19 cellular contexts compared by ENCODE assay signal in genomic region chr14:31939934-31940333, GRCh38.
"Had no signal": no experiment of that assay in that cellular context is flagged by ENCODE, and none has a peak within 500 bp of the region (broad histone marks: within the 10 kb centered on the region; RNA-seq: fewer than 3 reads in every experiment).

No MANE protein-coding gene starts in this region.

- DNase-seq: activated CD4-positive, alpha-beta memory T cell treated with anti-CD3 and anti-CD28 coated beads for 36 hours; activated CD8-positive, alpha-beta memory T cell treated with anti-CD3 and anti-CD28 coated beads, Interleukin-2, amount 10 ng/mL, durations not matched to agents 7 days and 5 days; activated naive CD4-positive, alpha-beta T cell treated with anti-CD3 and anti-CD28 coated beads, Interleukin-2, amount 10 ng/mL, durations not matched to agents 7 days and 5 days; activated T-cell treated with anti-CD3 and anti-CD28 coated beads, Interleukin-2, amount 50 U/mL, for 1 hour; dermis blood vessel endothelial cell; effector memory CD8-positive, alpha-beta T cell; heart left ventricle; immature natural killer cell; mesendoderm; natural killer cell; retina; stimulated activated CD4-positive, alpha-beta T cell treated with anti-CD3 and anti-CD28 coated beads, Interleukin-2, amount 100 ng/mL, for 48 hours; tibial artery; uterus had no signal

- H3K27ac Mint-ChIP-seq: activated CD4-positive, alpha-beta memory T cell treated with anti-CD3 and anti-CD28 coated beads for 36 hours; activated CD8-positive, alpha-beta memory T cell treated with anti-CD3 and anti-CD28 coated beads, Interleukin-2, amount 10 ng/mL, durations not matched to agents 7 days and 5 days; activated naive CD4-positive, alpha-beta T cell treated with anti-CD3 and anti-CD28 coated beads, Interleukin-2, amount 10 ng/mL, durations not matched to agents 7 days and 5 days; activated T-helper 2 cell treated with anti-CD3 and anti-CD28 coated beads, Interferon-gamma antibody, Interleukin-2, Interleukin-4, amounts not matched to agents 10 μg/mL and 5 μg/mL and 100 μg/mL, durations not matched to agents 14 hours and 24 hours and 36 hours; effector memory CD8-positive, alpha-beta T cell; immature natural killer cell; natural killer cell; stimulated activated memory B cell treated with anti-CD40 and anti-IgM and Interleukin-4, amounts not matched to agents 10 μg/mL and 1 μg/mL and 100 μg/mL, for 72 hours had no signal

- H3K27ac ChIP-seq: ascending aorta, breast epithelium, epithelial cell of prostate, heart left ventricle, tibial artery, uterus had no signal

- H3K27me3 ChIP-seq: ascending aorta, breast epithelium, heart left ventricle, tibial artery, uterus had no signal

- H3K27me3 Mint-ChIP-seq: activated CD4-positive, alpha-beta memory T cell treated with anti-CD3 and anti-CD28 coated beads for 36 hours; stimulated activated memory B cell treated with anti-CD40 and anti-IgM and Interleukin-4, amounts not matched to agents 10 μg/mL and 1 μg/mL and 100 μg/mL, for 72 hours had no signal

- H3K4me1 ChIP-seq: ascending aorta, breast epithelium, tibial artery, uterus had no signal

- H3K4me3 Mint-ChIP-seq: activated CD4-positive, alpha-beta memory T cell treated with anti-CD3 and anti-CD28 coated beads for 36 hours; activated CD8-positive, alpha-beta memory T cell treated with anti-CD3 and anti-CD28 coated beads, Interleukin-2, amount 10 ng/mL, durations not matched to agents 7 days and 5 days; activated naive CD4-positive, alpha-beta T cell treated with anti-CD3 and anti-CD28 coated beads, Interleukin-2, amount 10 ng/mL, durations not matched to agents 7 days and 5 days; effector memory CD8-positive, alpha-beta T cell; immature natural killer cell; natural killer cell; stimulated activated memory B cell treated with anti-CD40 and anti-IgM and Interleukin-4, amounts not matched to agents 10 μg/mL and 1 μg/mL and 100 μg/mL, for 72 hours had no signal

- H3K36me3 Mint-ChIP-seq: activated CD4-positive, alpha-beta memory T cell treated with anti-CD3 and anti-CD28 coated beads for 36 hours; activated CD8-positive, alpha-beta memory T cell treated with anti-CD3 and anti-CD28 coated beads, Interleukin-2, amount 10 ng/mL, durations not matched to agents 7 days and 5 days; activated naive CD4-positive, alpha-beta T cell treated with anti-CD3 and anti-CD28 coated beads, Interleukin-2, amount 10 ng/mL, durations not matched to agents 7 days and 5 days; immature natural killer cell; natural killer cell; stimulated activated memory B cell treated with anti-CD40 and anti-IgM and Interleukin-4, amounts not matched to agents 10 μg/mL and 1 μg/mL and 100 μg/mL, for 72 hours had no signal

- H3K9me3 ChIP-seq: ascending aorta, breast epithelium, heart left ventricle, tibial artery, uterus had no signal

- H3K9me3 Mint-ChIP-seq: activated CD4-positive, alpha-beta memory T cell treated with anti-CD3 and anti-CD28 coated beads for 36 hours; activated naive CD4-positive, alpha-beta T cell treated with anti-CD3 and anti-CD28 coated beads, Interleukin-2, amount 10 ng/mL, durations not matched to agents 7 days and 5 days; activated T-helper 2 cell treated with anti-CD3 and anti-CD28 coated beads, Interferon-gamma antibody, Interleukin-2, Interleukin-4, amounts not matched to agents 10 μg/mL and 5 μg/mL and 100 μg/mL, durations not matched to agents 14 hours and 24 hours and 36 hours; effector memory CD8-positive, alpha-beta T cell; immature natural killer cell; natural killer cell; stimulated activated memory B cell treated with anti-CD40 and anti-IgM and Interleukin-4, amounts not matched to agents 10 μg/mL and 1 μg/mL and 100 μg/mL, for 72 hours had no signal
